22 cellular contexts compared by ENCODE assay signal in the genomic region with DNA sequence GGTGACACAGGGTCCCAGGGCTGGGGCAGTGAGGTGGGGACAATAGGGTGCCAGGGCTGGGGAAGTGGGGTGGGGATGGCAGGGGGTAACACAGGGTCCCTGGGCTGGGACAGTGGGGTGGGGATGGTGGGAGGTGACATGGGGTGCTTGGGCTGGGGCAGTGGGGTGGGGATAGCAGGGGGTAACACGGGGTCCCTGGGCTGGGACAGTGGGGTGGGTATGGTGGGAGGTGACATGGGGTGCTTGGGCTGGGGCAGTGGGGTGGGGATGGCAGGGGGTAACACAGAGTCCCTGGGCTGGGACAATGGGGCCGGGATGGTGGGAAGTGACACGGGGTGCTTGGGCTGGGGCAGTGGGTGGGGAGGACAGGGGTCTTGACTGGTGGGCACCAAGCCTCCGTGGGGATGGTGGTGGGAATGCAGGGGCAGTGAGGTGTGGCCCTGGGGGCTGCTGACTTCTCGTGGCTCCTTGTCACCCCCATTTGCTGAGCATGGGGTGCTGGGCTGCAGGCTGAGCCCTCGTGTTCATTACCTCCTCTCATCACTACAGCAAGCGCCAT. TPM values are rescaled to one million over a fixed set of nuclear protein-coding genes. Genes with fewer than 3 reads are reported as not detected.
DNase-seq lines count a peak whose midpoint lies in the region; ATAC-seq and TF ChIP-seq lines count a peak whose summit lies in the region.
"Had no signal": no experiment of that assay in that cellular context is flagged by ENCODE, and none has a peak within 500 bp of the region (broad histone marks: within the 10 kb centered on the region; RNA-seq: fewer than 3 reads in every experiment).

No MANE protein-coding gene starts in this region.

- H2AFZ ChIP-seq in neuronal stem cell (ENCODE audit: low read length) (no peak overlapping the region), MM.1S (ENCODE audit: low read length) (no peak overlapping the region)
- H2AFZ ChIP-seq: GM23338 had no signal

- H3K4me1 ChIP-seq in esophagus squamous epithelium = peaks cover 7 to 61% (median 33%) of the 10 kb centered on the region in 3 donors
- peaks cover 0 to 14% of the 10 kb centered on the region in 2 donors for H3K4me1 ChIP-seq in neuronal stem cell (ENCODE audit: control insufficient read depth in 2 of 2, insufficient read depth in 1 of 2, low read depth in 1 of 2, low read length in 2 of 2)
- no peaks in the 10 kb centered on the region for H3K4me1 ChIP-seq in MM.1S (ENCODE audit: low read length)

- peak overlapping the region; percentile 89 for H3K18ac ChIP-seq in neuronal stem cell (ENCODE audit: low read length)

- ATAC-seq in Right ventricle myocardium inferior (no peak), left ventricle myocardium superior (no peak), HG03196 (IDR thresholded peaks at IDR 0.05; ENCODE audit: unreplicated experiment) (no peak)
- ATAC-seq: GM12878, GM23338 had no signal

- H2BK120ac ChIP-seq in neuronal stem cell (ENCODE audit: low read depth, low read length) = no peak overlapping the region

- H3K79me1 ChIP-seq in neuronal stem cell (ENCODE audit: low read depth, low read length) = peaks cover 2% of the 10 kb centered on the region

- no peak overlapping the region for H4K8ac ChIP-seq in neuronal stem cell (ENCODE audit: low read depth, low read length)

- H3K9ac ChIP-seq in neuronal stem cell (ENCODE audit: low read depth, low read length, poor library complexity) = no peak overlapping the region
- no peak overlapping the region for H3K9ac ChIP-seq in MM.1S (ENCODE audit: low read length)
- H3K9ac ChIP-seq: BLaER1 treated with 17β-estradiol and CSF1 and Interleukin-3, amounts not matched to agents 10 nM and 100 nM had no signal

- no peaks in the 10 kb centered on the region for H4K20me1 ChIP-seq in MM.1S (ENCODE audit: insufficient read depth, low read length)
- H4K20me1 ChIP-seq: BLaER1 treated with 17β-estradiol and CSF1 and Interleukin-3, amounts not matched to agents 10 nM and 100 nM had no signal

- no peaks in the 10 kb centered on the region for H3K79me2 ChIP-seq in MM.1S (ENCODE audit: low read length)

- H3K9me3 ChIP-seq in esophagus squamous epithelium = peaks cover 0 to 6% (median 0%) of the 10 kb centered on the region in 3 donors
- peaks cover 0 to 4% of the 10 kb centered on the region in 2 donors for H3K9me3 ChIP-seq in neuronal stem cell (replicated peaks in 1 of 2; ENCODE audit: control insufficient read depth in 2 of 2, insufficient read depth in 1 of 2, low read depth in 1 of 2, low read length in 2 of 2)
- no peaks in the 10 kb centered on the region for H3K9me3 ChIP-seq in MM.1S (replicated peaks; ENCODE audit: insufficient read depth, low read length)
- H3K9me3 ChIP-seq: A549 had no signal

- H3K36me3 ChIP-seq in esophagus squamous epithelium (no peaks in the 10 kb centered on the region), neuronal stem cell (replicated peaks in 1 of 2; ENCODE audit: control insufficient read depth in 2 of 2, insufficient read depth in 2 of 2, low read length in 2 of 2) (no peaks in the 10 kb centered on the region), MM.1S (replicated peaks; ENCODE audit: insufficient read depth, low read length) (no peaks in the 10 kb centered on the region)
- H3K36me3 ChIP-seq: BE2C; BLaER1 treated with 17β-estradiol and CSF1 and Interleukin-3, amounts not matched to agents 10 nM and 100 nM had no signal

- H3K4ac ChIP-seq in neuronal stem cell (ENCODE audit: low read length) = no peak overlapping the region

- H3K4me3 ChIP-seq in esophagus squamous epithelium (no peak overlapping the region), neuronal stem cell (ENCODE audit: low read length in 2 of 2) (no peak overlapping the region), MM.1S (ENCODE audit: low read length) (no peak overlapping the region)
- H3K4me3 ChIP-seq: A549; BLaER1 treated with 17β-estradiol and CSF1 and Interleukin-3, amounts not matched to agents 10 nM and 100 nM; GM12878; GM23338 had no signal

- H3K27me3 ChIP-seq in esophagus squamous epithelium (peaks cover 0 to 29% (median 0%) of the 10 kb centered on the region in 4 donors), neuronal stem cell (ENCODE audit: control insufficient read depth in 3 of 3, insufficient read depth in 3 of 3, low read depth in 1 of 3, low read length in 3 of 3) (peaks cover 0 to 18% (median 0%) of the 10 kb centered on the region in 3 experiments), MM.1S (replicated peaks; ENCODE audit: insufficient read depth, low read length) (peaks cover 88% of the 10 kb centered on the region)
- H3K27me3 ChIP-seq: BE2C; BLaER1 treated with 17β-estradiol and CSF1 and Interleukin-3, amounts not matched to agents 10 nM and 100 nM had no signal

- no peak overlapping the region for H3K4me2 ChIP-seq in neuronal stem cell (ENCODE audit: insufficient read depth, low read length, poor library complexity, severe bottlenecking)
- H3K4me2 ChIP-seq in MM.1S (ENCODE audit: low read depth, low read length) = no peak overlapping the region
- H3K4me2 ChIP-seq: BLaER1 treated with 17β-estradiol and CSF1 and Interleukin-3, amounts not matched to agents 10 nM and 100 nM; GM23338 had no signal

- H3K14ac ChIP-seq in neuronal stem cell (ENCODE audit: low read length) = peak overlapping the region; percentile 65

- H3K23ac ChIP-seq in neuronal stem cell (ENCODE audit: low read depth, low read length, poor library complexity) = no peak overlapping the region

- DNase-seq in Right ventricle myocardium inferior (ENCODE audit: missing footprints) = peak; percentile 51
- no peak for DNase-seq in left ventricle myocardium superior
- no peak for DNase-seq in esophagus squamous epithelium (lab: John Stamatoyannopoulos, UW)
- no peak for DNase-seq in neuronal stem cell (ENCODE audit: low spot score)
- DNase-seq in MM.1S = no peak
- DNase-seq: 8988T; ACHN; AML-193; BE2C; CD4-positive, alpha-beta T cell; CD8-positive, alpha-beta memory T cell; DMS 273 treated with DMSO at 0.1 percent for 48 hours; DMS79; EL; GDM1; H9; HFFc6 had no signal

- no peak for TF ChIP-seq POLR2A in esophagus squamous epithelium (IDR thresholded peaks at IDR 0.05)

- H3F3A ChIP-seq in MM.1S (ENCODE audit: insufficient read depth, low read length) = no peaks in the 10 kb centered on the region

- no peak overlapping the region for H2BK12ac ChIP-seq in neuronal stem cell (ENCODE audit: low read length)

- TF ChIP-seq CTCF in esophagus squamous epithelium (IDR thresholded peaks at IDR 0.05) (no peak), MM.1S (IDR thresholded peaks at IDR 0.05; ENCODE audit: low read length) (no peak)

- H3K27ac ChIP-seq in esophagus squamous epithelium (peak overlapping the region in 3 of 4 donors; percentile 79 to 91 (median 87)), neuronal stem cell (replicated peaks; ENCODE audit: low read length) (no peak overlapping the region), MM.1S (ENCODE audit: low read length) (no peak overlapping the region)
- H3K27ac ChIP-seq: BLaER1 treated with 17β-estradiol and CSF1 and Interleukin-3, amounts not matched to agents 10 nM and 100 nM had no signal

- H4K91ac ChIP-seq in neuronal stem cell (ENCODE audit: low read depth, low read length, poor library complexity) = no peak overlapping the region

- no peak overlapping the region for H2BK5ac ChIP-seq in neuronal stem cell (ENCODE audit: low read length)

- intact Hi-C loops in Right ventricle myocardium inferior (cut with DNase I) = no loop called here
- intact Hi-C loops in left ventricle myocardium superior (cut with micrococcal nuclease) = no loop called here
- intact Hi-C loops in esophagus squamous epithelium (cut with DNase I) = no loop called here

- peak overlapping the region; percentile 91 for H2AK5ac ChIP-seq in neuronal stem cell (ENCODE audit: low read depth, low read length)

- H3K9me2 ChIP-seq in MM.1S (replicated peaks; ENCODE audit: insufficient read depth, low read length) = no peaks in the 10 kb centered on the region

- WGBS in esophagus squamous epithelium, 2 donors = 82 to 100% methylated on average over 2 to 7 of the region's 7 CpGs
- WGBS in neuronal stem cell (ENCODE audit: extremely low coverage in 2 of 2, insufficient read length in 2 of 2, insufficient replicate concordance in 1 of 2), 2 donors = no CpG with 5 or more reads among the region's 7 CpGs

- H2BK15ac ChIP-seq in neuronal stem cell (ENCODE audit: low read length) = peak overlapping the region; percentile 6

RNA-seq across cellular contexts. Expression of a gene that starts 41.7 kb away (rescaled TPM):
- 17.9 TPM for total RNA-seq in Right ventricle myocardium inferior
- 12.5 TPM for total RNA-seq in left ventricle myocardium superior
- 10 to 100 TPM in 2 of 4 donors, 1 to 10 TPM in 1, under 1 TPM in 1; 0.64 to 17.5 (median 10.9) TPM for total RNA-seq in esophagus squamous epithelium
- 5.8 TPM for polyA plus RNA-seq in neuronal stem cell (2013, experiment 1 of 2)
- 5.8 TPM for polyA plus RNA-seq in neuronal stem cell (2013, experiment 2 of 2)
- total RNA-seq: CD4-positive, alpha-beta T cell; CD8-positive, alpha-beta memory T cell; GM12878 had no signal
- polyA plus RNA-seq: CD8-positive, alpha-beta memory T cell; GM12878 had no signal

Comparison
In these comparisons a context has a peak if more than half of its experiments do, and no peak if none do; other contexts are left out.
1. H3K27ac ChIP-seq: peak in esophagus squamous epithelium (3 of 4); none in neuronal stem cell (single experiment) and MM.1S (single experiment).